In the genomic region with DNA sequence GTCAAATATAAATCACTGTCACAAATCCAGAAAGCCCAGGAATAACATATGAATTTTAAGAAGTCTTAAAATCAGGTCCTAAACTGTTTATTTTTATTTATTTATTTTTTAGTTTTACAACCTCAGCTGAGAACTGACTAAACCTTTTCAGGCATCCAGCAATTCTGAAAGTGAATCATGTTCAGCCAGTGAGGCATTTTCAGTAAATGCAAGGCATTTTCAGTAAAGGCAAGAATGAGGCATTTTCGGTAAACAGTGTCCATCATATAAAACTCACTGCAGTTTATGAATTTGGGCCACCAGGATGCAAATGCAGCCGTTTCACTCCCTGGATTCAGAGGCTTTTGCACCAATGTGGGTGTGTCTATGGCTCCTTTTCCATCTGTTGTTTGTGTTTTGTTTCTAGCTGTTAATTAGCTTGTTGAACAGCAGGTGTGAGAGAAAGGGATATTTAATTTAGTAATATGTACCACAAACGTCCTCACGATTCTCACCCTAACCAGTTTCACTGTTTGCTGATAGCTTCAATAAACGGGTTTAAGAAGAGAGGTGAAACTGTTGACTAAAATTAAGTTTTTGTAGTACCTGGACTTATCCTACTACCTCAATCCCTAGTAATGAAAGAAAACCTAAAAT, we compare ENCODE assay signal across 12 cellular contexts.
DNase-seq lines count a peak whose midpoint lies in the region; ATAC-seq lines count a peak whose summit lies in the region.
"Had no signal": no experiment of that assay in that cellular context is flagged by ENCODE, and none has a peak within 500 bp of the region (broad histone marks: within the 10 kb centered on the region; RNA-seq: fewer than 3 reads in every experiment).

No MANE protein-coding gene starts in this region.

- ATAC-seq in GM21423 (IDR thresholded peaks at IDR 0.05; ENCODE audit: unreplicated experiment) (peak; percentile 44), HG03108 (IDR thresholded peaks at IDR 0.05; ENCODE audit: unreplicated experiment) (no peak)
- ATAC-seq in naive thymus-derived CD4-positive, alpha-beta T cell = no peak

- H3K4me1 ChIP-seq in naive thymus-derived CD4-positive, alpha-beta T cell (ENCODE audit: control insufficient read depth in 2 of 2, insufficient read depth in 2 of 2, low read length in 2 of 2) = peaks cover 0 to 3% of the 10 kb centered on the region in 2 donors

- intact Hi-C loops in naive thymus-derived CD4-positive, alpha-beta T cell (cut with micrococcal nuclease) = no loop called here

- H3K36me3 Mint-ChIP-seq in activated CD4-positive, alpha-beta T cell treated with anti-CD3 and anti-CD28 coated beads, Interleukin-2, amount 10 ng/mL, durations not matched to agents 7 days and 5 days (ENCODE audit: low read depth) = peaks cover 49% of the 10 kb centered on the region
- peaks cover 12 to 52% (median 32%) of the 10 kb centered on the region in 5 donors for H3K36me3 Mint-ChIP-seq in naive thymus-derived CD4-positive, alpha-beta T cell

- H3K27ac ChIP-seq in naive thymus-derived CD4-positive, alpha-beta T cell (ENCODE audit: low read depth, low read length) = no peak overlapping the region
- H3K27ac ChIP-seq: cardiac muscle cell, epithelial cell of prostate, RWPE1 had no signal

- no peak overlapping the region for H3K4me3 ChIP-seq in naive thymus-derived CD4-positive, alpha-beta T cell (ENCODE audit: low read length)
- H3K4me3 ChIP-seq: cardiac muscle cell had no signal

- CTCF ChIA-PET in activated CD4-positive, alpha-beta T cell treated with anti-CD3 and anti-CD28 coated beads, Interleukin-2, amount 10 ng/mL, durations not matched to agents 7 days and 5 days (lab: Charles Lee) = interaction anchor here (0.6 to 1.2 kb wide), 2 partner anchors 19 to 555 kb away, joined by 3 read pairs; no protein-coding TSS in a partner anchor
- CTCF ChIA-PET in naive thymus-derived CD4-positive, alpha-beta T cell (lab: Charles Lee) = no interaction called here

- H3K27me3 Mint-ChIP-seq in activated CD4-positive, alpha-beta T cell treated with anti-CD3 and anti-CD28 coated beads, Interleukin-2, amount 10 ng/mL, durations not matched to agents 7 days and 5 days = no peaks in the 10 kb centered on the region
- H3K27me3 Mint-ChIP-seq in naive thymus-derived CD4-positive, alpha-beta T cell = no peaks in the 10 kb centered on the region

- peaks cover 4 to 32% (median 6%) of the 10 kb centered on the region in 3 experiments for H3K36me3 ChIP-seq in naive thymus-derived CD4-positive, alpha-beta T cell (ENCODE audit: control insufficient read depth in 2 of 3, insufficient read depth in 3 of 3, low read length in 3 of 3)
- H3K36me3 ChIP-seq: cardiac muscle cell had no signal

- H3K4me1 Mint-ChIP-seq in activated CD4-positive, alpha-beta T cell treated with anti-CD3 and anti-CD28 coated beads, Interleukin-2, amount 10 ng/mL, durations not matched to agents 7 days and 5 days = peaks cover 9% of the 10 kb centered on the region
- peaks cover 9 to 51% (median 26%) of the 10 kb centered on the region in 7 donors for H3K4me1 Mint-ChIP-seq in naive thymus-derived CD4-positive, alpha-beta T cell

- DNase-seq in activated CD4-positive, alpha-beta T cell treated with anti-CD3 and anti-CD28 coated beads, Interleukin-2, amount 10 ng/mL, durations not matched to agents 7 days and 5 days = no peak
- DNase-seq in activated CD4-positive, alpha-beta T cell treated with anti-CD3 and anti-CD28 coated beads, Interleukin-2, amount 50 U/mL, for 1 hour = no peak
- DNase-seq in NCI-H2171 treated with DMSO at 0.1 percent for 48 hours (lab: John Stamatoyannopoulos, UW) (peak; percentile 87), RKO (ENCODE audit: low spot score) (no peak), CD1c-positive myeloid dendritic cell (ENCODE audit: extremely low spot score) (no peak)
- no peak for DNase-seq in naive thymus-derived CD4-positive, alpha-beta T cell
- DNase-seq: retina had no signal

- no peak overlapping the region for H3K4me3 Mint-ChIP-seq in activated CD4-positive, alpha-beta T cell treated with anti-CD3 and anti-CD28 coated beads, Interleukin-2, amount 10 ng/mL, durations not matched to agents 7 days and 5 days
- H3K4me3 Mint-ChIP-seq in naive thymus-derived CD4-positive, alpha-beta T cell = no peak overlapping the region

- POLR2A ChIA-PET in activated CD4-positive, alpha-beta T cell treated with anti-CD3 and anti-CD28 coated beads, Interleukin-2, amount 10 ng/mL, durations not matched to agents 7 days and 5 days (lab: Charles Lee) = interaction anchor here (0.6 kb wide), 1 partner anchor 112 kb away, joined by 3 read pairs; no protein-coding TSS in a partner anchor
- POLR2A ChIA-PET in naive thymus-derived CD4-positive, alpha-beta T cell (lab: Charles Lee) = interaction anchor here (0.9 to 1.2 kb wide), 2 partner anchors 14 to 17 kb away, joined by 3 to 4 read pairs; no protein-coding TSS in a partner anchor

- no peaks in the 10 kb centered on the region for H3K27me3 ChIP-seq in naive thymus-derived CD4-positive, alpha-beta T cell (ENCODE audit: control insufficient read depth in 2 of 2, insufficient read depth in 2 of 2, low read length in 2 of 2)
- H3K27me3 ChIP-seq: cardiac muscle cell had no signal

- no peaks in the 10 kb centered on the region for H3K9me3 Mint-ChIP-seq in activated CD4-positive, alpha-beta T cell treated with anti-CD3 and anti-CD28 coated beads, Interleukin-2, amount 10 ng/mL, durations not matched to agents 7 days and 5 days
- H3K9me3 Mint-ChIP-seq in naive thymus-derived CD4-positive, alpha-beta T cell = peaks cover 0 to 2% (median 0%) of the 10 kb centered on the region in 11 donors

- H3K9me3 ChIP-seq in naive thymus-derived CD4-positive, alpha-beta T cell (ENCODE audit: control insufficient read depth in 2 of 3, low read length in 3 of 3) = no peaks in the 10 kb centered on the region

- peak overlapping the region; percentile 54 for H3K27ac Mint-ChIP-seq in activated CD4-positive, alpha-beta T cell treated with anti-CD3 and anti-CD28 coated beads, Interleukin-2, amount 10 ng/mL, durations not matched to agents 7 days and 5 days
- peak overlapping the region in 8 of 9 donors; percentile 11 to 77 (median 72) for H3K27ac Mint-ChIP-seq in naive thymus-derived CD4-positive, alpha-beta T cell
